27 cellular contexts compared by ENCODE assay signal in the genomic region with DNA sequence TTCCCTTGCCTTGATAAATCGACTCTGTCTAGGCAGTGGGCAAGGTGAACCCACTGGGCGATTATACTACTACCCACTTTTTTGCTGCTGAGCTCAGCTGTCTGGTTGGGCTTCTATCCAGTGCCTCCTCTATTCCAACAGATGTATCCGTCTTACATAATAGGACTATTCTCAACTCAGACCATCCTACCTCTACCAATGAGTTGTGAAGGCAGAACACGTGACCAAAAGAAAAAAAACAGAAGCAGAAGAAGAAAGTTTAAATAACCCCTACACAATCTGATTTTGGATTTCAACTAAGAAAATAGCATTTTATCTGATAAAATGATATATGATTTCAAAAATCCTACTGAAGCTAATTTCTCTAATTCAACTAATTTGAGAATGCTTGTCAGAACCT. TPM values are rescaled to one million over a fixed set of nuclear protein-coding genes. Genes with fewer than 3 reads are reported as not detected.
"Had no signal": no experiment of that assay in that cellular context is flagged by ENCODE, and none has a peak within 500 bp of the region (broad histone marks: within the 10 kb centered on the region; RNA-seq: fewer than 3 reads in every experiment).

No MANE protein-coding gene starts in this region.

- H3K4me1 Mint-ChIP-seq: naive thymus-derived CD8-positive, alpha-beta T cell had no signal

- H3K9me3 Mint-ChIP-seq: naive B cell; naive thymus-derived CD8-positive, alpha-beta T cell had no signal

- H3K9me3 ChIP-seq: esophagus squamous epithelium, gastrocnemius medialis, heart right ventricle, left lung, lower lobe of right lung had no signal

- DNase-seq: dorsolateral prefrontal cortex; effector CD4-positive, alpha-beta T cell; effector memory CD4-positive, alpha-beta T cell; erythroblast; esophagus squamous epithelium; foreskin fibroblast; foreskin melanocyte; gastrocnemius medialis; glutamatergic neuron; head of caudate nucleus; heart right ventricle; hippocampal formation; left cardiac atrium; left lung; left ventricle myocardium superior; lower lobe of right lung; mesenchymal stem cell; midbrain; naive B cell; naive thymus-derived CD8-positive, alpha-beta T cell had no signal

- H3K4me3 ChIP-seq: coronary artery, dorsolateral prefrontal cortex, esophagus squamous epithelium, gastrocnemius medialis, heart right ventricle, left lung, lower lobe of right lung had no signal

- H3K27me3 Mint-ChIP-seq: naive B cell had no signal

- H3K36me3 ChIP-seq: esophagus squamous epithelium, gastrocnemius medialis, heart right ventricle, left lung, lower lobe of right lung had no signal

- H3K27ac Mint-ChIP-seq: naive thymus-derived CD8-positive, alpha-beta T cell had no signal

- H3K36me3 Mint-ChIP-seq: naive thymus-derived CD8-positive, alpha-beta T cell had no signal

- H3K4me1 ChIP-seq: gastrocnemius medialis, left lung, lower lobe of right lung had no signal

- ATAC-seq: esophagus mucosa; gastrocnemius medialis; heart right ventricle; left cardiac atrium; left ventricle myocardium superior; lower lobe of right lung; naive thymus-derived CD8-positive, alpha-beta T cell had no signal

- H3K4me3 Mint-ChIP-seq: naive B cell; naive thymus-derived CD8-positive, alpha-beta T cell had no signal

- H3K27me3 ChIP-seq: dorsolateral prefrontal cortex, esophagus squamous epithelium, gastrocnemius medialis, heart right ventricle, left lung had no signal

RNA-seq across cellular contexts. Expression of gene SHOC1, which starts 16.2 kb away (rescaled TPM):
- total RNA-seq: dermis blood vessel endothelial cell; gastrocnemius medialis; heart right ventricle; kidney epithelial cell; left cardiac atrium; left ventricle myocardium superior; lung microvascular endothelial cell; mesenteric fat pad; mucosa of gallbladder; naive thymus-derived CD8-positive, alpha-beta T cell had no signal
- polyA plus RNA-seq: heart right ventricle; naive thymus-derived CD8-positive, alpha-beta T cell had no signal
